19 cellular contexts compared by ENCODE assay signal in genomic region chr6:137839076-137839475, GRCh38.
"Had no signal": no experiment of that assay in that cellular context is flagged by ENCODE, and none has a peak within 500 bp of the region (broad histone marks: within the 10 kb centered on the region; RNA-seq: fewer than 3 reads in every experiment).

No MANE protein-coding gene starts in this region.

- H3K27ac ChIP-seq: coronary artery, dorsolateral prefrontal cortex, esophagus muscularis mucosa, foreskin keratinocyte, gastroesophageal sphincter, heart left ventricle, hepatocyte, left lung, lower lobe of right lung had no signal

- H3K4me3 Mint-ChIP-seq: mesothelial cell of epicardium, naive B cell had no signal

- H3K27ac Mint-ChIP-seq: mesothelial cell of epicardium had no signal

- H3K27me3 Mint-ChIP-seq: naive B cell had no signal

- DNase-seq: dermis blood vessel endothelial cell; dorsolateral prefrontal cortex; effector CD4-positive, alpha-beta T cell; effector memory CD4-positive, alpha-beta T cell; foreskin keratinocyte; heart left ventricle; hypothalamus; left cardiac atrium; left lung; left ventricle myocardium superior; lower lobe of right lung; mesenchymal stem cell; mucosa of descending colon; naive B cell had no signal

- ATAC-seq: foreskin keratinocyte, gastroesophageal sphincter, heart left ventricle, left cardiac atrium, left lung, left ventricle myocardium superior, lower lobe of right lung, mucosa of descending colon had no signal

- H3K4me1 Mint-ChIP-seq: mesothelial cell of epicardium had no signal
